Comparison of ENCODE assay signal across 20 cellular contexts in genomic region chr18:30915336-30915988, GRCh38.
"Had no signal": no experiment of that assay in that cellular context is flagged by ENCODE, and none has a peak within 500 bp of the region (broad histone marks: within the 10 kb centered on the region; RNA-seq: fewer than 3 reads in every experiment).

No MANE protein-coding gene starts in this region.

- DNase-seq: activated B cell treated with CpG ODN at 0.5 μM for 24 hours; activated CD4-positive, alpha-beta memory T cell treated with anti-CD3 and anti-CD28 coated beads for 36 hours; activated CD4-positive, alpha-beta T cell treated with anti-CD3 and anti-CD28 coated beads for 4 hours; activated CD8-positive, alpha-beta memory T cell treated with anti-CD3 and anti-CD28 coated beads, Interleukin-2, amount 10 ng/mL, durations not matched to agents 7 days and 5 days; activated naive CD4-positive, alpha-beta T cell; activated naive CD8-positive, alpha-beta T cell treated with anti-CD3 and anti-CD28 coated beads, Interleukin-2, amount 10 ng/mL, durations not matched to agents 7 days and 5 days; amygdala; caudate nucleus; effector memory CD8-positive, alpha-beta T cell; foreskin keratinocyte; glutamatergic neuron; hippocampal formation; natural killer cell; ovary; stimulated activated naive CD8-positive, alpha-beta T cell treated with anti-CD3 and anti-CD28 coated beads, Interleukin-15, Interleukin-2, amounts not matched to agents 100 U/mL and 50 U/mL, for 24 hours; substantia nigra; tibial artery had no signal

- H3K36me3 ChIP-seq: ovary, tibial artery had no signal

- ATAC-seq: activated CD8-positive, alpha-beta memory T cell treated with anti-CD3 and anti-CD28 coated beads, Interleukin-2, amount 10 ng/mL, durations not matched to agents 7 days and 5 days; effector memory CD8-positive, alpha-beta T cell; foreskin keratinocyte; natural killer cell; stimulated activated naive CD8-positive, alpha-beta T cell treated with anti-CD3 and anti-CD28 coated beads, Interleukin-15, Interleukin-2, amounts not matched to agents 100 U/mL and 50 U/mL, for 24 hours had no signal

- H3K4me3 ChIP-seq: lung, ovary, tibial artery had no signal

- H3K27ac ChIP-seq: foreskin keratinocyte, ovary, tibial artery had no signal

- H3K4me1 ChIP-seq: foreskin keratinocyte, tibial artery had no signal

- H3K27me3 ChIP-seq: ovary, tibial artery had no signal

- FAIRE-seq: keratinocyte, urothelium cell line had no signal

- H3K9me3 ChIP-seq: ovary, tibial artery had no signal
